ENCODE assay signal across 8 cellular contexts in the genomic region with DNA sequence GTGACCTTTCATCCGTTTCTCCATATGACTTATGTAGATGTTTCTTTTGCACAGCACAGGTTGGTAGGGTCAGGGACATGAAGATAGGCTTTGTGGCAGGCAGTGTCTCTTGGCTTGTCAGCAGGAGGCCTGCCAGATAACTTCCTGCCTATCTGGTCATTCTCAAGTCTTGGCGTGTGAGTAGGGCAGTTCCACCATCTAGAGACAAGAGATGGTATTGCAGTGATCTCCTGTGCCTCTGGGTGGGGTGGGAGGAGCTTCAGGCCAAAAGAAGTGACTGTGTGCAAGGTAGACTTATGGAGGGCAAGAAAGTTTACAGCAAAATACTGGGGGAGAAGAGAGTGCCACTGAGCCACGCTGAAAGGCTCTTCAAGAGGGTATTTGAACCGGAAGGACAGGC. TPM values are rescaled to one million over a fixed set of nuclear protein-coding genes. Genes with fewer than 3 reads are reported as not detected.
DNase-seq lines count a peak whose midpoint lies in the region; ATAC-seq and TF ChIP-seq lines count a peak whose summit lies in the region.

No MANE protein-coding gene starts in this region.

- no peak overlapping the region for H3K4me3 ChIP-seq in BE2C (ENCODE audit: low read depth, low read length)
- no peak overlapping the region for H3K4me3 ChIP-seq in lung

- H3K27me3 ChIP-seq in BE2C (no peaks in the 10 kb centered on the region), lung (ENCODE audit: control insufficient read depth, insufficient read depth) (no peaks in the 10 kb centered on the region)

- intact Hi-C loops in dendritic cell treated with granulocyte-macrophage colony-stimulating factor and Interleukin-4, amounts not matched to agents 40 ng/mL and 50 ng/mL, for 4 days (cut with micrococcal nuclease): loop anchor here (1.0 to 5.0 kb wide), 4 partner anchors 13 to 295 kb away; a partner anchor contains a TSS

- H3K27me3 Mint-ChIP-seq in dendritic cell treated with granulocyte-macrophage colony-stimulating factor and Interleukin-4, amounts not matched to agents 40 ng/mL and 50 ng/mL, for 4 days: no peaks in the 10 kb centered on the region

- H3K9me3 Mint-ChIP-seq in dendritic cell treated with granulocyte-macrophage colony-stimulating factor and Interleukin-4, amounts not matched to agents 40 ng/mL and 50 ng/mL, for 4 days: no peaks in the 10 kb centered on the region

- 25 to 27% methylated on average over 4 of the region's 4 CpGs for WGBS in lung, 2 donors

- no peak overlapping the region for H3K4me3 Mint-ChIP-seq in dendritic cell treated with granulocyte-macrophage colony-stimulating factor and Interleukin-4, amounts not matched to agents 40 ng/mL and 50 ng/mL, for 4 days

- TF ChIP-seq CTCF in BE2C (IDR thresholded peaks at IDR 0.05; ENCODE audit: low read depth, low read length) (peak; percentile 79), lung (IDR thresholded peaks at IDR 0.05; ENCODE audit: control extremely low read depth, extremely low read depth) (peak; percentile 90)

- peaks cover 80% of the 10 kb centered on the region for H3K36me3 Mint-ChIP-seq in dendritic cell treated with granulocyte-macrophage colony-stimulating factor and Interleukin-4, amounts not matched to agents 40 ng/mL and 50 ng/mL, for 4 days (ENCODE audit: low read depth)

- H3K4me1 ChIP-seq in BE2C: no peaks in the 10 kb centered on the region
- peaks cover 11 to 25% of the 10 kb centered on the region in 2 donors for H3K4me1 ChIP-seq in lung (ENCODE audit: control insufficient read depth in 2 of 2, insufficient read depth in 2 of 2, low read length in 2 of 2)

- H3K9me3 ChIP-seq in BE2C (no peaks in the 10 kb centered on the region), lung (ENCODE audit: control insufficient read depth in 2 of 2, insufficient read depth in 1 of 2, low read length in 1 of 2) (no peaks in the 10 kb centered on the region)

- H3K4me1 Mint-ChIP-seq in dendritic cell treated with granulocyte-macrophage colony-stimulating factor and Interleukin-4, amounts not matched to agents 40 ng/mL and 50 ng/mL, for 4 days (ENCODE audit: low read depth): peaks cover 93% of the 10 kb centered on the region

- H3K27ac ChIP-seq in lung (ENCODE audit: low read depth in 1 of 2, low read length in 1 of 2): peak overlapping the region in 1 of 2 donors; percentile 18

- DNase-seq in BE2C: peak; percentile 65
- DNase-seq in NCI-H510A treated with DMSO at 0.1 percent for 48 hours (lab: John Stamatoyannopoulos, UW): peak; percentile 67
- DNase-seq in activated CD4-positive, alpha-beta T cell treated with anti-CD3 and anti-CD28 coated beads for 48 hours: peak; percentile 80
- peak; percentile 63 for DNase-seq in lung (ENCODE audit: low spot score)
- peak; percentile 52 for DNase-seq in stimulated activated CD8-positive, alpha-beta memory T cell treated with anti-CD3 and anti-CD28 coated beads, Interleukin-15, amount 100 ng/mL, for 1 hour (ENCODE audit: low read depth)

- H3K27ac Mint-ChIP-seq in dendritic cell treated with granulocyte-macrophage colony-stimulating factor and Interleukin-4, amounts not matched to agents 40 ng/mL and 50 ng/mL, for 4 days: peak overlapping the region; percentile 16

- ATAC-seq in GM18870 (IDR thresholded peaks at IDR 0.05; ENCODE audit: unreplicated experiment): peak; percentile 75
- peak; percentile 68 for ATAC-seq in HG03108 (IDR thresholded peaks at IDR 0.05; ENCODE audit: unreplicated experiment)
- ATAC-seq in lung (ENCODE audit: insufficient read depth, low FRiP score): peak; percentile 77

- H3K36me3 ChIP-seq in BE2C (no peaks in the 10 kb centered on the region), lung (ENCODE audit: control insufficient read depth in 2 of 2, insufficient read depth in 2 of 2, low read length in 2 of 2) (peaks cover 0 to 16% of the 10 kb centered on the region in 2 donors)

RNA-seq across cellular contexts. Expression of a gene that starts 11.0 kb away (rescaled TPM):
- polyA plus RNA-seq in BE2C (2012; ENCODE audit: insufficient read depth, insufficient read length, low read depth): 51.9 TPM
- total RNA-seq in lung: 10 to 100 TPM; 36.1 to 51.2 TPM
- 100 to 1,000 TPM in 1 of 2 donors, 10 to 100 TPM in 1; 59.7 to 105 TPM for polyA plus RNA-seq in lung

RNA-seq across cellular contexts. Expression of a gene that starts 24.8 kb away (rescaled TPM):
- polyA plus RNA-seq in BE2C (2012; ENCODE audit: insufficient read depth, insufficient read length, low read depth): 1.3 TPM
- under 1 TPM; 0.26 to 0.77 TPM for total RNA-seq in lung
- under 1 TPM; 0.13 to 0.24 TPM for polyA plus RNA-seq in lung
